In the genomic region with DNA sequence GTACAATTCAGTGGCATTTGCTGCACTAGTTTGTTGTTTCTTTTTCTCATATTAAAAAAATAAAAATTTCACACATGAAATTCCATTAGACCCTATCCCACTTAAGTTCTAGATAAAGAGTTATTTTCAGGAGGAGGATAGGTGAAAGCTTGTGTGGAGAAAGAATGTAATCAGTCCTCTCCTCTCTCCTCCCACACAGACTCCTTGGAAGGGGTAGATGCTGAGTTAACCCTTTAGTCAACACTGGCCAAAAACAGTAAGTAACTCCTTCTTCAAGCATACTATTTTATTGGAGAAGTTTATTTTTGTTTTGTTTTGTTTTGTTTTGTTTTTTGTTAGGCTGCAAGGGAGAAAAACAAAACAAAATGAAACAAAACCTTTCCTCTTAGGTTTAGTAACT, we compare ENCODE assay signal across 19 cellular contexts.
"Had no signal": no experiment of that assay in that cellular context is flagged by ENCODE, and none has a peak within 500 bp of the region (broad histone marks: within the 10 kb centered on the region; RNA-seq: fewer than 3 reads in every experiment).

No MANE protein-coding gene starts in this region.

- DNase-seq: activated CD4-positive, alpha-beta T cell treated with anti-CD3 and anti-CD28 coated beads, Interleukin-2, amount 10 ng/mL, durations not matched to agents 7 days and 5 days; activated CD4-positive, CD25-positive, alpha-beta regulatory T cell; activated gamma-delta T cell; activated naive CD8-positive, alpha-beta T cell treated with anti-CD3 and anti-CD28 coated beads, Interleukin-2, amount 10 ng/mL, durations not matched to agents 7 days and 5 days; activated T-cell treated with anti-CD3 and anti-CD28 coated beads, Interleukin-2, amount 50 U/mL, for 24 hours; aorta; glutamatergic neuron; left lung; stimulated activated CD4-positive, alpha-beta T cell treated with anti-CD3 and anti-CD28 coated beads, Interleukin-4, amount 100 ng/mL, for 4 hours; stimulated activated naive CD8-positive, alpha-beta T cell treated with anti-CD3 and anti-CD28 coated beads, Interleukin-15, amount 100 ng/mL, for 72 hours; T-cell; testis; upper lobe of right lung had no signal

- H3K4me3 Mint-ChIP-seq: activated CD4-positive, alpha-beta T cell treated with anti-CD3 and anti-CD28 coated beads, Interleukin-2, amount 10 ng/mL, durations not matched to agents 7 days and 5 days; activated naive CD8-positive, alpha-beta T cell treated with anti-CD3 and anti-CD28 coated beads, Interleukin-2, amount 10 ng/mL, durations not matched to agents 7 days and 5 days; activated T-cell treated with anti-CD3 and anti-CD28 coated beads, Interleukin-2, amount 50 U/mL, for 24 hours; memory B cell; stimulated activated naive CD8-positive, alpha-beta T cell treated with anti-CD3 and anti-CD28 coated beads, Interleukin-15, amount 100 ng/mL, for 72 hours; T-cell had no signal

- H3K27me3 ChIP-seq: breast epithelium, left lung, testis, upper lobe of right lung had no signal

- H3K9me3 Mint-ChIP-seq: activated CD4-positive, alpha-beta T cell treated with anti-CD3 and anti-CD28 coated beads, Interleukin-2, amount 10 ng/mL, durations not matched to agents 7 days and 5 days; activated naive CD8-positive, alpha-beta T cell treated with anti-CD3 and anti-CD28 coated beads, Interleukin-2, amount 10 ng/mL, durations not matched to agents 7 days and 5 days; activated T-cell treated with anti-CD3 and anti-CD28 coated beads, Interleukin-2, amount 50 U/mL, for 24 hours; memory B cell; stimulated activated naive CD8-positive, alpha-beta T cell treated with anti-CD3 and anti-CD28 coated beads, Interleukin-15, amount 100 ng/mL, for 72 hours; T-cell had no signal

- FAIRE-seq: islet of Langerhans, TTC549 had no signal

- H3K27me3 Mint-ChIP-seq: activated CD4-positive, alpha-beta T cell treated with anti-CD3 and anti-CD28 coated beads, Interleukin-2, amount 10 ng/mL, durations not matched to agents 7 days and 5 days; activated T-cell treated with anti-CD3 and anti-CD28 coated beads, Interleukin-2, amount 50 U/mL, for 24 hours; stimulated activated naive CD8-positive, alpha-beta T cell treated with anti-CD3 and anti-CD28 coated beads, Interleukin-15, amount 100 ng/mL, for 72 hours had no signal

- H3K27ac ChIP-seq: breast epithelium, esophagus muscularis mucosa, left lung, parathyroid adenoma, testis, upper lobe of right lung had no signal

- H3K27ac Mint-ChIP-seq: activated naive CD8-positive, alpha-beta T cell treated with anti-CD3 and anti-CD28 coated beads, Interleukin-2, amount 10 ng/mL, durations not matched to agents 7 days and 5 days; memory B cell; stimulated activated naive CD8-positive, alpha-beta T cell treated with anti-CD3 and anti-CD28 coated beads, Interleukin-15, amount 100 ng/mL, for 72 hours had no signal

- H3K4me1 ChIP-seq: breast epithelium, esophagus muscularis mucosa, testis, upper lobe of right lung had no signal

- H3K36me3 ChIP-seq: breast epithelium, esophagus muscularis mucosa, left lung, upper lobe of right lung had no signal

- H3K79me2 ChIP-seq: parathyroid adenoma had no signal

- H3K36me3 Mint-ChIP-seq: activated naive CD8-positive, alpha-beta T cell treated with anti-CD3 and anti-CD28 coated beads, Interleukin-2, amount 10 ng/mL, durations not matched to agents 7 days and 5 days; memory B cell; T-cell had no signal

- H3K9me3 ChIP-seq: breast epithelium, esophagus muscularis mucosa, left lung, testis, upper lobe of right lung had no signal

- ATAC-seq: left lung; stimulated activated naive CD8-positive, alpha-beta T cell treated with anti-CD3 and anti-CD28 coated beads, Interleukin-15, amount 100 ng/mL, for 72 hours; T-cell; upper lobe of right lung had no signal

- H3K4me3 ChIP-seq: breast epithelium, esophagus muscularis mucosa, left lung, testis, upper lobe of right lung had no signal
